Comparison of ENCODE assay signal across 14 cellular contexts in the genomic region with DNA sequence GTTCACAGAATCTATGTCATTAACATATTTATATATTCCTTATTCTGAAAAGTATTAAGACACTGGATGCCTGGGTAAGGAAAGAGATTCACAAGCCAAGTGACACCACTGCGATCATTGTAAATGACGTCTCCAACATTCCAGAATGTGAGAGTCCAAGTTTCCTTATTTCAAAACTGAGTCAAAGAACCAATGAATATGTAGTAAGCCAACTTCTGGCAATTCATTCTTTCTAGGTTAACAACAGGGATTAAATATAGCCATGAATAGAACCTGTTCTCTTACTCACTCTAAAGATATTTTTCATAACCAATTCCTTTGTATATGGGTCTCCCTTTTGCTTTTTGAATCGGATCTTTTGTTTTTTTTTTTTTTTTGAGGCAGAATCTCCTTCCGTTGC. TPM values are rescaled to one million over a fixed set of nuclear protein-coding genes. Genes with fewer than 3 reads are reported as not detected.
DNase-seq lines count a peak whose midpoint lies in the region; ATAC-seq, FAIRE-seq and TF ChIP-seq lines count a peak whose summit lies in the region.
"Had no signal": no experiment of that assay in that cellular context is flagged by ENCODE, and none has a peak within 500 bp of the region (broad histone marks: within the 10 kb centered on the region; RNA-seq: fewer than 3 reads in every experiment).

No MANE protein-coding gene starts in this region.

- H3K79me2 ChIP-seq in astrocyte (ENCODE audit: insufficient read depth, low read length) (peaks cover 98% of the 10 kb centered on the region), smooth muscle cell (ENCODE audit: low read depth) (peaks cover 100% of the 10 kb centered on the region)

- H3K27me3 Mint-ChIP-seq in astrocyte (ENCODE audit: low read depth, unreplicated experiment): no peaks in the 10 kb centered on the region
- H3K27me3 Mint-ChIP-seq: activated CD4-positive, alpha-beta memory T cell treated with anti-CD3 and anti-CD28 coated beads for 36 hours; activated naive CD8-positive, alpha-beta T cell treated with anti-CD3 and anti-CD28 coated beads for 36 hours had no signal

- no peak for TF ChIP-seq CTCF in astrocyte (IDR thresholded peaks at IDR 0.05; ENCODE audit: insufficient read depth, low read depth, low read length)
- no peak for TF ChIP-seq CTCF in fibroblast of villous mesenchyme (IDR thresholded peaks at IDR 0.05; ENCODE audit: insufficient read depth, low read depth, low read length)
- no peak for TF ChIP-seq CTCF in smooth muscle cell (IDR thresholded peaks at IDR 0.05; ENCODE audit: borderline replicate concordance, insufficient read depth, poor library complexity, severe bottlenecking)

- H3K27ac Mint-ChIP-seq in astrocyte (ENCODE audit: unreplicated experiment): peak overlapping the region; percentile 77
- H3K27ac Mint-ChIP-seq: activated CD4-positive, alpha-beta memory T cell treated with anti-CD3 and anti-CD28 coated beads for 36 hours; activated naive CD8-positive, alpha-beta T cell treated with anti-CD3 and anti-CD28 coated beads for 36 hours had no signal

- H3K9me3 ChIP-seq in astrocyte (ENCODE audit: insufficient read depth, low read depth, low read length) (no peaks in the 10 kb centered on the region), smooth muscle cell (replicated peaks; ENCODE audit: low read depth) (no peaks in the 10 kb centered on the region)

- DNase-seq in GM04504 (ENCODE audit: low read depth) (peak; percentile 85), astrocyte (ENCODE audit: low read depth) (peak; percentile 99), fibroblast of villous mesenchyme (ENCODE audit: low read depth) (peak; percentile 81), smooth muscle cell (lab: John Stamatoyannopoulos, UW; ENCODE audit: unreplicated experiment) (no peak), SW 1271 (lab: John Stamatoyannopoulos, UW) (no peak)
- no peak for DNase-seq in stimulated activated CD4-positive, alpha-beta T cell treated with anti-CD3 and anti-CD28 coated beads, Interleukin-4, amount 100 ng/mL, for 24 hours
- DNase-seq: activated CD4-positive, alpha-beta memory T cell treated with anti-CD3 and anti-CD28 coated beads for 36 hours; activated naive CD8-positive, alpha-beta T cell treated with anti-CD3 and anti-CD28 coated beads for 36 hours; Calu3; kidney; NCI-H526 treated with DMSO at 0.1 percent for 48 hours; nucleus accumbens had no signal

- H3K36me3 ChIP-seq in astrocyte (ENCODE audit: insufficient read depth, low read length): peaks cover 10% of the 10 kb centered on the region
- no peaks in the 10 kb centered on the region for H3K36me3 ChIP-seq in smooth muscle cell (ENCODE audit: low read depth)

- H3K4me3 ChIP-seq in astrocyte (ENCODE audit: insufficient read depth, low read depth, low read length) (no peak overlapping the region), fibroblast of villous mesenchyme (ENCODE audit: low read depth, low read length) (no peak overlapping the region), smooth muscle cell (no peak overlapping the region)

- ATAC-seq in GM21526 (IDR thresholded peaks at IDR 0.05; ENCODE audit: low FRiP score, unreplicated experiment): no peak
- ATAC-seq in HG03460 (IDR thresholded peaks at IDR 0.05; ENCODE audit: unreplicated experiment): no peak

- H3K4me1 ChIP-seq in astrocyte (ENCODE audit: insufficient read depth, low read length) (peaks cover 52% of the 10 kb centered on the region), smooth muscle cell (ENCODE audit: low read depth) (peaks cover 10% of the 10 kb centered on the region)

- H3K9ac ChIP-seq in astrocyte (ENCODE audit: low read length): peak overlapping the region; percentile 83
- peak overlapping the region; percentile 58 for H3K9ac ChIP-seq in smooth muscle cell (ENCODE audit: low read depth)

- H3K9me3 Mint-ChIP-seq in astrocyte (ENCODE audit: unreplicated experiment): no peaks in the 10 kb centered on the region
- H3K9me3 Mint-ChIP-seq: activated CD4-positive, alpha-beta memory T cell treated with anti-CD3 and anti-CD28 coated beads for 36 hours; activated naive CD8-positive, alpha-beta T cell treated with anti-CD3 and anti-CD28 coated beads for 36 hours had no signal

- H3K4me1 Mint-ChIP-seq in astrocyte (ENCODE audit: low read depth, unreplicated experiment): peaks cover 62% of the 10 kb centered on the region
- H3K4me1 Mint-ChIP-seq: activated naive CD8-positive, alpha-beta T cell treated with anti-CD3 and anti-CD28 coated beads for 36 hours had no signal

- H3K4me3 Mint-ChIP-seq in astrocyte (ENCODE audit: unreplicated experiment): no peak overlapping the region
- H3K4me3 Mint-ChIP-seq: activated CD4-positive, alpha-beta memory T cell treated with anti-CD3 and anti-CD28 coated beads for 36 hours; activated naive CD8-positive, alpha-beta T cell treated with anti-CD3 and anti-CD28 coated beads for 36 hours had no signal

- H3K27me3 ChIP-seq in astrocyte (ENCODE audit: insufficient read depth, low read length): no peaks in the 10 kb centered on the region
- H3K27me3 ChIP-seq in smooth muscle cell (ENCODE audit: low read depth): no peaks in the 10 kb centered on the region

- H3K36me3 Mint-ChIP-seq in astrocyte (ENCODE audit: low read depth, unreplicated experiment): peaks cover 25% of the 10 kb centered on the region
- H3K36me3 Mint-ChIP-seq: activated CD4-positive, alpha-beta memory T cell treated with anti-CD3 and anti-CD28 coated beads for 36 hours; activated naive CD8-positive, alpha-beta T cell treated with anti-CD3 and anti-CD28 coated beads for 36 hours had no signal

- H2AFZ ChIP-seq in astrocyte (ENCODE audit: low read depth, low read length) (no peak overlapping the region), smooth muscle cell (ENCODE audit: low read depth) (no peak overlapping the region)

- H3K4me2 ChIP-seq in astrocyte (ENCODE audit: low read length) (peak overlapping the region; percentile 63), smooth muscle cell (peak overlapping the region; percentile 36)

- peak overlapping the region; percentile 99 for H3K27ac ChIP-seq in astrocyte (ENCODE audit: low read depth, low read length)
- peak overlapping the region; percentile 81 for H3K27ac ChIP-seq in smooth muscle cell (ENCODE audit: low read depth)

- FAIRE-seq in astrocyte (lab: Jason Lieb, UNC): peak; percentile 74
- FAIRE-seq: kidney had no signal

- 46% methylated on average over 4 of the region's 4 CpGs for WGBS in smooth muscle cell (ENCODE audit: low lambda C conversion rate)

- H4K20me1 ChIP-seq in astrocyte (ENCODE audit: insufficient read depth, low read length): peaks cover 35% of the 10 kb centered on the region
- peaks cover 97% of the 10 kb centered on the region for H4K20me1 ChIP-seq in smooth muscle cell (ENCODE audit: low read depth)

- H3F3A ChIP-seq in smooth muscle cell (ENCODE audit: low read depth): no peaks in the 10 kb centered on the region

RNA-seq across cellular contexts. Expression of gene RAI14, which starts 18.1 kb away (rescaled TPM):
- 307 and 315 TPM in 2 replicates for total RNA-seq in astrocyte
- total RNA-seq in fibroblast of villous mesenchyme: 251 and 291 TPM in 2 replicates
- 209 and 211 TPM in 2 replicates for total RNA-seq in smooth muscle cell
- 111 and 113 TPM in 2 replicates for polyA plus RNA-seq in smooth muscle cell

Comparison
In these comparisons a context has a peak if more than half of its experiments do, and no peak if none do; other contexts are left out.
1. DNase-seq: peak in GM04504 (single experiment), astrocyte (single experiment) and fibroblast of villous mesenchyme (single experiment); none in smooth muscle cell (single experiment), stimulated activated CD4-positive, alpha-beta T cell treated with anti-CD3 and anti-CD28 coated beads, Interleukin-4, amount 100 ng/mL, for 24 hours (single experiment) and SW 1271 (0 of 2).